Comparison of ENCODE assay signal across 8 cellular contexts in the genomic region with DNA sequence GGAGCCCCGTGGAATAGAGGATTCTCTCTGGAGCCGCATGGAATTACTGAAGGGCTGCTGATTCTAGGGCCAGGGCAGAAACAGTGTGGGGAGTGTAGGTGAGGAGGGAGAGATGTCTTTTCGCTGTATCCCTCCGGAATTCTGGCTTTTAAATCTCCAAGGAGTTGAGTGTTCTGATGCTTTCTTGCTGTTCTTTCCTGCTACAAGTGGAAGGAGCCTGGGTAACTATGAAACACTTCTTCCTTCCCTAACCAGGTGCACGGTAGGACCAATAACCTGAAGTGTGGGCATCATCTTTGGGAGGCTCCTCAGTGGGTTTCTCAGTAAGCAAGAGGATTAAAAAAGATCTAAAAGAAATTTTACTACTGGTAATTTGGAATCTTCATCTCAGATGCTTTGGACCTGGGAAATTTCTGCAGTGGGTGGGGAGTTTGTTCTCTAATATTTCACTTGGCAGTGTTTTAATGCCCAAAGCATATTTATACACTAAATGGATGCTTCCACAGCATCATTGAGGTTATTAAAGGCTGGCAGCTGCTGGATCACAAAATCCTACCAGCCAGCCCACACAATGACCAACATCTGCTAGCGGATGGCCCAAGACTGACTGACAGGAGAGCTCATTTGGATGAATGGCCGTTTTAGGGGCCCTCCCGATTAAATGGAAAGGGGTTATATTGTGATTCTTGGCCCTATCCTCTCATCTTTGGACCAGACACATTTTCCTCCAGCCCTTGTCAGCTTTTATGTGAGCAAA. TPM values are rescaled to one million over a fixed set of nuclear protein-coding genes. Genes with fewer than 3 reads are reported as not detected.
DNase-seq lines count a peak whose midpoint lies in the region; ATAC-seq, FAIRE-seq and TF ChIP-seq lines count a peak whose summit lies in the region.

No MANE protein-coding gene starts in this region.

- H3K4me2 ChIP-seq in MM.1S (ENCODE audit: low read depth, low read length) (peak overlapping the region; percentile 42; the same call in 1 of the 2 replicates), H1 (ENCODE audit: insufficient read depth in 1 of 2, low read depth in 2 of 2, low read length in 2 of 2) (peak overlapping the region; percentile 93 to 94)

- CTCF ChIA-PET in H1 (lab: Charles Lee; ENCODE audit: partially characterized antibody): interaction anchor here (1.3 kb wide), 1 partner anchor 15 kb away, joined by 4 read pairs; no protein-coding TSS in a partner anchor

- H3K23ac ChIP-seq in H1 (ENCODE audit: insufficient read length): no peak overlapping the region

- H3K79me2 ChIP-seq in MM.1S (ENCODE audit: low read length) (no peaks in the 10 kb centered on the region), H1 (ENCODE audit: control insufficient read depth in 1 of 2, insufficient read depth in 2 of 2, low read length in 2 of 2) (no peaks in the 10 kb centered on the region)

- TF ChIP-seq POLR2A in H1 (IDR thresholded peaks at IDR 0.05; ENCODE audit: control extremely low read depth in 1 of 2, low read depth in 2 of 2, low read length in 2 of 2): no peak

- no peak overlapping the region for H2BK20ac ChIP-seq in H1 (ENCODE audit: low read length)

- H3K9me3 ChIP-seq in MM.1S (replicated peaks; ENCODE audit: insufficient read depth, low read length): no peaks in the 10 kb centered on the region
- no peaks in the 10 kb centered on the region for H3K9me3 ChIP-seq in H1 (ENCODE audit: insufficient read depth in 2 of 2, low read depth in 1 of 2, low read length in 1 of 2)

- no peaks in the 10 kb centered on the region for H3K79me1 ChIP-seq in H1 (ENCODE audit: low read depth, low read length)

- H3K36me3 ChIP-seq in MM.1S (replicated peaks; ENCODE audit: insufficient read depth, low read length): no peaks in the 10 kb centered on the region
- no peaks in the 10 kb centered on the region for H3K36me3 ChIP-seq in H1 (ENCODE audit: control insufficient read depth in 2 of 4, insufficient read depth in 4 of 4, low read length in 3 of 4)

- ATAC-seq in GM21515 (IDR thresholded peaks at IDR 0.05; ENCODE audit: unreplicated experiment) (no peak), HG03520 (IDR thresholded peaks at IDR 0.05; ENCODE audit: unreplicated experiment) (no peak)

- TF ChIP-seq EP300 in H1 (IDR thresholded peaks at IDR 0.05; ENCODE audit: borderline replicate concordance in 1 of 2, low read depth in 2 of 2, low read length in 2 of 2): no peak

- 0 out of 2 replicates have a peak, but pooled peaks cover 4% of the 10 kb centered on the region for H3F3A ChIP-seq in MM.1S (ENCODE audit: insufficient read depth, low read length)

- no peak overlapping the region for H2AK5ac ChIP-seq in H1 (ENCODE audit: low read depth, low read length)

- H3K27me3 ChIP-seq in MM.1S (replicated peaks; ENCODE audit: insufficient read depth, low read length) (no peaks in the 10 kb centered on the region), H1 (replicated peaks in 1 of 4; ENCODE audit: control insufficient read depth in 3 of 4, extremely low read depth in 1 of 4, insufficient read depth in 3 of 4, low read length in 3 of 4) (peaks cover 16 to 37% (median 22%) of the 10 kb centered on the region in 4 experiments)

- no peak overlapping the region for H2BK120ac ChIP-seq in H1 (replicated peaks; ENCODE audit: low read depth, low read length)

- H3K18ac ChIP-seq in H1 (ENCODE audit: extremely low read depth, low read length): no peak overlapping the region

- H3K4me1 ChIP-seq in MM.1S (ENCODE audit: low read length) (peaks cover 26% of the 10 kb centered on the region), H1 (replicated peaks in 1 of 4; ENCODE audit: control insufficient read depth in 3 of 4, insufficient read depth in 4 of 4, low read length in 3 of 4) (peaks cover 0 to 9% (median 0%) of the 10 kb centered on the region in 4 experiments; a peak in 2 of 7 replicates)

- H2BK5ac ChIP-seq in H1 (ENCODE audit: low read depth, low read length): no peak overlapping the region

- no peak overlapping the region for H4K91ac ChIP-seq in H1 (replicated peaks; ENCODE audit: insufficient read length, low read length)

- no peak for TF ChIP-seq RAD21 in H1 (IDR thresholded peaks at IDR 0.05 in 1 of 2, conservative IDR thresholded peaks at IDR 0.05 in 1 of 2; ENCODE audit: low read depth in 2 of 2, low read length in 2 of 2)

- H3K9me2 ChIP-seq in MM.1S (replicated peaks; ENCODE audit: insufficient read depth, low read length): no peaks in the 10 kb centered on the region

- POLR2A ChIA-PET in H1 (lab: Charles Lee; ENCODE audit: partially characterized antibody): interaction anchor here (1.6 kb wide), 1 partner anchor 17 kb away, joined by 5 read pairs; no protein-coding TSS in a partner anchor

- no peak overlapping the region for H4K5ac ChIP-seq in H1 (ENCODE audit: insufficient read length, low read depth, low read length)

- H3K56ac ChIP-seq in H1 (replicated peaks; ENCODE audit: insufficient read length, low read depth, low read length): no peak overlapping the region

- H3K23me2 ChIP-seq in H1 (ENCODE audit: low read depth, low read length): peaks cover 11% of the 10 kb centered on the region; the same call in 1 of the 2 replicates

- H2BK12ac ChIP-seq in H1 (ENCODE audit: low read depth, low read length): no peak overlapping the region

- H4K20me1 ChIP-seq in MM.1S (ENCODE audit: insufficient read depth, low read length) (no peaks in the 10 kb centered on the region), H1 (replicated peaks in 1 of 2; ENCODE audit: control insufficient read depth in 1 of 2, insufficient read depth in 2 of 2, low read length in 2 of 2) (peaks cover 0 to 2% of the 10 kb centered on the region in 2 experiments)

- 46% methylated on average over 7 of the region's 8 CpGs; no CpG with 5 or more reads in 1 of the 2 experiments for WGBS in H1 (ENCODE audit: extremely low coverage in 1 of 2, insufficient coverage in 1 of 2, insufficient read length in 1 of 2, insufficient replicate concordance in 2 of 2, low coverage in 1 of 2, low lambda C conversion rate in 2 of 2, missing lambda C conversion rate in 1 of 2), 2 experiments

- H3K9ac ChIP-seq in MM.1S (ENCODE audit: low read length) (no peak overlapping the region), H1 (replicated peaks in 1 of 4; ENCODE audit: extremely low read depth in 1 of 4, low read depth in 3 of 4, low read length in 3 of 4) (no peak overlapping the region)

- no peak overlapping the region for H3K4ac ChIP-seq in H1 (replicated peaks; ENCODE audit: insufficient read length, low read depth, low read length)

- FAIRE-seq in H1 (lab: Jason Lieb, UNC): no peak

- H3K4me3 ChIP-seq in MM.1S (ENCODE audit: low read length) (no peak overlapping the region), H1 (ENCODE audit: extremely low read depth in 1 of 4, insufficient read depth in 2 of 4, low read depth in 3 of 4, low read length in 4 of 4) (peak overlapping the region; percentile 68 to 93 (median 88))

- H3K14ac ChIP-seq in H1 (ENCODE audit: insufficient read length): no peak overlapping the region

- H3K27ac ChIP-seq in MM.1S (ENCODE audit: low read length) (no peak overlapping the region), H1 (ENCODE audit: low read depth, low read length) (no peak overlapping the region)

- no peak overlapping the region for H2AFZ ChIP-seq in MM.1S (ENCODE audit: low read length)
- no peak overlapping the region for H2AFZ ChIP-seq in H1 (ENCODE audit: low read length)

- DNase-seq in NCI-H1092 treated with DMSO at 0.1 percent for 48 hours (lab: John Stamatoyannopoulos, UW) (peak; percentile 1), NCI-H1092 (lab: John Stamatoyannopoulos, UW) (no peak), MM.1S (no peak), H1 (ENCODE audit: low read depth in 1 of 2, low spot score in 2 of 2) (no peak), retina (peak; percentile 27), GF-D8 (lab: John Stamatoyannopoulos, UW) (no peak)

- TF ChIP-seq CTCF in MM.1S (IDR thresholded peaks at IDR 0.05; ENCODE audit: low read length) (no peak), H1 (IDR thresholded peaks at IDR 0.05; ENCODE audit: control extremely low read depth in 1 of 3, insufficient read depth in 1 of 3, low read depth in 1 of 3, low read length in 3 of 3) (no peak)

- H2BK15ac ChIP-seq in H1 (ENCODE audit: low read length): no peak overlapping the region

- no peak overlapping the region for H4K8ac ChIP-seq in H1 (ENCODE audit: extremely low read depth, insufficient read depth, low read length)

TF ChIP-seq in H1, 55 proteins besides CTCF, POLR2A, EP300 and RAD21:
- TF ChIP-seq, protein P1, sequence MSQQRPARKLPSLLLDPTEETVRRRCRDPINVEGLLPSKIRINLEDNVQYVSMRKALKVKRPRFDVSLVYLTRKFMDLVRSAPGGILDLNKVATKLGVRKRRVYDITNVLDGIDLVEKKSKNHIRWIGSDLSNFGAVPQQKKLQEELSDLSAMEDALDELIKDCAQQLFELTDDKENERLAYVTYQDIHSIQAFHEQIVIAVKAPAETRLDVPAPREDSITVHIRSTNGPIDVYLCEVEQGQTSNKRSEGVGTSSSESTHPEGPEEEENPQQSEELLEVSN (IDR thresholded peaks at IDR 0.05): no peak
- TF ChIP-seq SUZ12 (IDR thresholded peaks at IDR 0.05; ENCODE audit: low read length): 0 out of 2 replicates have a peak, but pooled peaks have one; percentile 1

RNA-seq across cellular contexts. Expression of a gene that starts 2.1 kb away (rescaled TPM):
- 1.6 and 2.9 TPM in 2 replicates for total RNA-seq in H1 (2021; fragmentation: NEBNext Ultra II Directional; extraction: Animal tissue kit (Norgen Biotek cat#: 25700))
- polyA plus RNA-seq in H1 (2011; rRNA removed): 1.2 and 1.9 TPM in 2 replicates
- 2.0 TPM for polyA plus RNA-seq in H1 (2011; cell fraction: cytosol; rRNA removed)
- polyA plus RNA-seq in H1 (2011; cell fraction: nucleus; rRNA removed): 7.0 TPM
- 0.76 to 2.3 TPM (median 2.0 TPM) in 4 replicates for polyA plus RNA-seq in H1 (2012, experiment 1 of 2)
- polyA plus RNA-seq in H1 (2012, experiment 2 of 2): 0.07 TPM
- polyA plus RNA-seq in H1 (2013, experiment 1 of 2): 0.47 TPM
- polyA plus RNA-seq in H1 (2013, experiment 2 of 2): 0.44 TPM
- 0.91 and 1.1 TPM in 2 replicates for polyA minus RNA-seq in H1 (2011; rRNA and poly(A)+ RNA removed)
- polyA minus RNA-seq in H1 (2011; cell fraction: cytosol; rRNA and poly(A)+ RNA removed): 2.2 TPM
- polyA minus RNA-seq in H1 (2011; cell fraction: nucleus; rRNA and poly(A)+ RNA removed): 6.6 TPM

Comparison
In these comparisons a context has a peak if more than half of its experiments do, and no peak if none do; other contexts are left out.
1. DNase-seq: peak in NCI-H1092 treated with DMSO at 0.1 percent for 48 hours (single experiment) and retina (single experiment); none in NCI-H1092 (single experiment), MM.1S (single experiment), H1 (0 of 2) and GF-D8 (single experiment).